ENCODE assay signal across 8 cellular contexts in genomic region chr11:46381046-46381835, GRCh38. TPM values are rescaled to one million over a fixed set of nuclear protein-coding genes. Genes with fewer than 3 reads are reported as not detected.
DNase-seq lines count a peak whose midpoint lies in the region; ATAC-seq and TF ChIP-seq lines count a peak whose summit lies in the region.

MDK (plus strand) TSS chr11:46381669; CDS start chr11:46382058, 389 bp downstream.

- H3K4me1 Mint-ChIP-seq in activated T-cell treated with anti-CD3 and anti-CD28 coated beads, Interleukin-2, amount 50 U/mL, for 4 hours (ENCODE audit: low read depth) = peaks cover 7% of the 10 kb centered on the region
- H3K4me1 Mint-ChIP-seq in effector memory CD8-positive, alpha-beta T cell (ENCODE audit: low read depth in 2 of 2) = peaks cover 8 to 14% of the 10 kb centered on the region in 2 donors

- H3K4me3 Mint-ChIP-seq in activated T-cell treated with anti-CD3 and anti-CD28 coated beads, Interleukin-2, amount 50 U/mL, for 4 hours = peak within 1 kb of the TSS; percentile 75
- H3K4me3 Mint-ChIP-seq in effector memory CD8-positive, alpha-beta T cell = peak within 1 kb of the TSS; percentile 74 to 82

- peak within 1 kb of the TSS; percentile 35 to 89 for H3K27ac Mint-ChIP-seq in effector memory CD8-positive, alpha-beta T cell

- H3K36me3 Mint-ChIP-seq in activated T-cell treated with anti-CD3 and anti-CD28 coated beads, Interleukin-2, amount 50 U/mL, for 4 hours (ENCODE audit: insufficient read depth) = peaks cover 13% of the 10 kb centered on the region
- H3K36me3 Mint-ChIP-seq in effector memory CD8-positive, alpha-beta T cell (ENCODE audit: insufficient read depth) = peaks cover 39% of the 10 kb centered on the region

- intact Hi-C loops in vagina (cut with DNase I) = loop anchor here (10.0 kb wide), 1 partner anchor 234 kb away; the partner anchor contains the start of genes ATG13 and HARBI1

- TF ChIP-seq CTCF in vagina (IDR thresholded peaks at IDR 0.05) = no peak

- peaks cover 31% of the 10 kb centered on the region for H3K27me3 Mint-ChIP-seq in activated T-cell treated with anti-CD3 and anti-CD28 coated beads, Interleukin-2, amount 50 U/mL, for 4 hours (ENCODE audit: low read depth)
- peaks cover 17 to 42% of the 10 kb centered on the region in 2 donors for H3K27me3 Mint-ChIP-seq in effector memory CD8-positive, alpha-beta T cell

- no peak for TF ChIP-seq POLR2A in vagina (IDR thresholded peaks at IDR 0.05)

- ATAC-seq in activated T-cell treated with anti-CD3 and anti-CD28 coated beads, Interleukin-2, amount 50 U/mL, for 4 hours = peak; percentile 8 to 18
- ATAC-seq in effector memory CD8-positive, alpha-beta T cell (replicated peaks) = peak; percentile 10
- no peak for ATAC-seq in HG02852 (IDR thresholded peaks at IDR 0.05; ENCODE audit: unreplicated experiment)
- no peak for ATAC-seq in HG02610 (IDR thresholded peaks at IDR 0.05; ENCODE audit: unreplicated experiment)

- peaks cover 0 to 6% of the 10 kb centered on the region in 2 donors for H3K36me3 ChIP-seq in vagina

- peak within 1 kb of the TSS; percentile 68 to 79 for H3K4me3 ChIP-seq in vagina

- H3K27ac ChIP-seq in vagina = peak within 1 kb of the TSS; percentile 94

- H3K27me3 ChIP-seq in vagina = no peaks in the 10 kb centered on the region

- H3K9me3 Mint-ChIP-seq in activated T-cell treated with anti-CD3 and anti-CD28 coated beads, Interleukin-2, amount 50 U/mL, for 4 hours = no peaks in the 10 kb centered on the region
- no peaks in the 10 kb centered on the region for H3K9me3 Mint-ChIP-seq in effector memory CD8-positive, alpha-beta T cell

- H3K9me3 ChIP-seq in vagina = no peaks in the 10 kb centered on the region

- peaks cover 23% of the 10 kb centered on the region for H3K4me1 ChIP-seq in vagina

- no peak for DNase-seq in activated T-cell treated with anti-CD3 and anti-CD28 coated beads, Interleukin-2, amount 50 U/mL, for 4 hours
- no peak for DNase-seq in activated T-cell treated with anti-CD3 and anti-CD28 coated beads for 4 hours
- DNase-seq in OCI-M1 (lab: John Stamatoyannopoulos, UW) = peak; percentile 67
- DNase-seq in effector memory CD8-positive, alpha-beta T cell = no peak
- DNase-seq in mucosa of gallbladder (ENCODE audit: low spot score) = no peak
- DNase-seq in vagina (ENCODE audit: extremely low spot score in 2 of 2) = no peak

RNA-seq across cellular contexts. Expression of gene MDK, which starts in this region (rescaled TPM):
- total RNA-seq in activated T-cell treated with anti-CD3 and anti-CD28 coated beads, Interleukin-2, amount 50 U/mL, for 4 hours = 1 to 10 TPM; 2.1 to 3.0 (median 2.9) TPM
- total RNA-seq in mucosa of gallbladder (106 TPM), vagina (142 TPM)

Comparison
In these comparisons a context has a peak if more than half of its experiments do, and no peak if none do; other contexts are left out.
1. RNA of gene MDK (total RNA-seq): 142 TPM in vagina (single experiment) and 106 TPM in mucosa of gallbladder (single experiment); 2.1 to 3.0 TPM in activated T-cell treated with anti-CD3 and anti-CD28 coated beads, Interleukin-2, amount 50 U/mL, for 4 hours; every median in the first group is over 10 times any median in the second.
2. ATAC-seq: peak in activated T-cell treated with anti-CD3 and anti-CD28 coated beads, Interleukin-2, amount 50 U/mL, for 4 hours (2 of 2) and effector memory CD8-positive, alpha-beta T cell (single experiment); none in HG02852 (single experiment) and HG02610 (single experiment).